ENCODE assay signal across 8 cellular contexts in genomic region chr15:31265090-31265870, GRCh38.
DNase-seq lines count a peak whose midpoint lies in the region; ATAC-seq and TF ChIP-seq lines count a peak whose summit lies in the region.

No MANE protein-coding gene starts in this region.

- intact Hi-C loops in CD14-positive monocyte (cut with micrococcal nuclease) = loop anchor here in 1 of 2 donors (5.0 kb wide), 1 partner anchor 177 kb away; no protein-coding TSS in a partner anchor

- no peak overlapping the region for H2AFZ ChIP-seq in mesenchymal stem cell (ENCODE audit: low read depth, low read length)

- no peak overlapping the region for H2BK15ac ChIP-seq in mesenchymal stem cell (ENCODE audit: low read depth, poor library complexity, severe bottlenecking)

- peaks cover 99% of the 10 kb centered on the region for H3K4me1 Mint-ChIP-seq in CD14-positive monocyte
- H3K4me1 Mint-ChIP-seq in activated CD8-positive, alpha-beta memory T cell treated with anti-CD3 and anti-CD28 coated beads, Interleukin-2, amount 10 ng/mL, durations not matched to agents 7 days and 5 days = peaks cover 67% of the 10 kb centered on the region

- no peak overlapping the region for H3K9ac ChIP-seq in mesenchymal stem cell (ENCODE audit: low read length)

- no peaks in the 10 kb centered on the region for H3K79me1 ChIP-seq in mesenchymal stem cell (replicated peaks; ENCODE audit: low read length, poor library complexity, severe bottlenecking)

- H3K9me3 ChIP-seq in mesenchymal stem cell (ENCODE audit: control insufficient read depth, low read length) = no peaks in the 10 kb centered on the region

- no peaks in the 10 kb centered on the region for H3K27me3 Mint-ChIP-seq in CD14-positive monocyte (ENCODE audit: low read depth in 3 of 3)
- H3K27me3 Mint-ChIP-seq in activated CD8-positive, alpha-beta memory T cell treated with anti-CD3 and anti-CD28 coated beads, Interleukin-2, amount 10 ng/mL, durations not matched to agents 7 days and 5 days = no peaks in the 10 kb centered on the region

- H4K8ac ChIP-seq in mesenchymal stem cell (ENCODE audit: low read length) = no peak overlapping the region

- H3K4me3 Mint-ChIP-seq in CD14-positive monocyte = peak overlapping the region; percentile 37 to 64
- no peak overlapping the region for H3K4me3 Mint-ChIP-seq in activated CD8-positive, alpha-beta memory T cell treated with anti-CD3 and anti-CD28 coated beads, Interleukin-2, amount 10 ng/mL, durations not matched to agents 7 days and 5 days

- H3K27ac ChIP-seq in mesenchymal stem cell (ENCODE audit: low read length, poor library complexity, severe bottlenecking) (no peak overlapping the region), foreskin keratinocyte (no peak overlapping the region)

- H3K4me1 ChIP-seq in mesenchymal stem cell (ENCODE audit: control insufficient read depth, insufficient read depth, low read depth, low read length) = peaks cover 50% of the 10 kb centered on the region
- H3K4me1 ChIP-seq in foreskin keratinocyte = no peaks in the 10 kb centered on the region

- no peaks in the 10 kb centered on the region for H3K36me3 ChIP-seq in mesenchymal stem cell (ENCODE audit: control insufficient read depth in 1 of 2, insufficient read depth in 2 of 2, low read depth in 1 of 2, low read length in 2 of 2)

- H3K27ac Mint-ChIP-seq in CD14-positive monocyte = peak overlapping the region; percentile 99 to 100 (median 100)
- H3K27ac Mint-ChIP-seq in activated CD8-positive, alpha-beta memory T cell treated with anti-CD3 and anti-CD28 coated beads, Interleukin-2, amount 10 ng/mL, durations not matched to agents 7 days and 5 days = peak overlapping the region; percentile 94

- ATAC-seq in GM21528 (IDR thresholded peaks at IDR 0.05; ENCODE audit: low FRiP score, unreplicated experiment) (peak; percentile 0), HG03175 (IDR thresholded peaks at IDR 0.05; ENCODE audit: unreplicated experiment) (no peak), foreskin keratinocyte (no peak)
- peak; percentile 1 for ATAC-seq in activated CD8-positive, alpha-beta memory T cell treated with anti-CD3 and anti-CD28 coated beads, Interleukin-2, amount 10 ng/mL, durations not matched to agents 7 days and 5 days

- H3K14ac ChIP-seq in mesenchymal stem cell (ENCODE audit: low read length in 2 of 2) = no peak overlapping the region

- H4K91ac ChIP-seq in mesenchymal stem cell (ENCODE audit: low read length) = no peak overlapping the region

- no peak overlapping the region for H3K4ac ChIP-seq in mesenchymal stem cell (ENCODE audit: low read depth in 1 of 2, low read length in 2 of 2)

- CTCF ChIA-PET in activated CD8-positive, alpha-beta memory T cell treated with anti-CD3 and anti-CD28 coated beads, Interleukin-2, amount 10 ng/mL, durations not matched to agents 7 days and 5 days (lab: Charles Lee) = interaction anchor here (0.7 to 3.8 kb wide), 8 partner anchors 12 to 223 kb away, joined by 3 to 15 read pairs (median 4); no protein-coding TSS in a partner anchor

- DNase-seq in CD14-positive monocyte (ENCODE audit: low spot score) (peak; percentile 44), mesenchymal stem cell (no peak), putamen (ENCODE audit: low spot score) (no peak), H4 (ENCODE audit: low spot score) (no peak), foreskin keratinocyte (no peak)
- DNase-seq in activated CD8-positive, alpha-beta memory T cell treated with anti-CD3 and anti-CD28 coated beads, Interleukin-2, amount 10 ng/mL, durations not matched to agents 7 days and 5 days = peak; percentile 38

- WGBS in mesenchymal stem cell = 83% methylated on average over 21 of the region's 21 CpGs

- H3K23ac ChIP-seq in mesenchymal stem cell (ENCODE audit: low read length in 2 of 2) = no peak overlapping the region

- H2BK12ac ChIP-seq in mesenchymal stem cell (ENCODE audit: low read length in 2 of 2) = no peak overlapping the region

- no peak overlapping the region for H3K18ac ChIP-seq in mesenchymal stem cell (ENCODE audit: low read depth in 1 of 2, low read length in 2 of 2)

- TF ChIP-seq CTCF in CD14-positive monocyte (IDR thresholded peaks at IDR 0.05) = no peak
- no peak for TF ChIP-seq CTCF in foreskin keratinocyte (conservative IDR thresholded peaks at IDR 0.05)

- no peaks in the 10 kb centered on the region for H3K27me3 ChIP-seq in mesenchymal stem cell (ENCODE audit: control insufficient read depth in 1 of 2, insufficient read depth in 1 of 2, low read length in 2 of 2)
- H3K27me3 ChIP-seq in foreskin keratinocyte = no peaks in the 10 kb centered on the region

- H3K4me2 ChIP-seq in mesenchymal stem cell (ENCODE audit: low read length, poor library complexity, severe bottlenecking) = no peak overlapping the region

- H3K9me3 Mint-ChIP-seq in CD14-positive monocyte = peaks cover 0 to 6% (median 1%) of the 10 kb centered on the region in 7 donors
- H3K9me3 Mint-ChIP-seq in activated CD8-positive, alpha-beta memory T cell treated with anti-CD3 and anti-CD28 coated beads, Interleukin-2, amount 10 ng/mL, durations not matched to agents 7 days and 5 days (ENCODE audit: low read depth) = no peaks in the 10 kb centered on the region

- no peak overlapping the region for H2BK120ac ChIP-seq in mesenchymal stem cell (ENCODE audit: low read depth, low read length)

- no peak overlapping the region for H3K4me3 ChIP-seq in mesenchymal stem cell (ENCODE audit: insufficient read depth in 1 of 2, low read depth in 1 of 2, low read length in 2 of 2)

- peak overlapping the region; percentile 7 for H2AK5ac ChIP-seq in mesenchymal stem cell (ENCODE audit: low read length, severe bottlenecking)

- no peak overlapping the region for H2BK5ac ChIP-seq in mesenchymal stem cell (ENCODE audit: low read depth, low read length, poor library complexity, severe bottlenecking)

- peaks cover 0 to 2% of the 10 kb centered on the region in 2 donors for H3K36me3 Mint-ChIP-seq in CD14-positive monocyte
- no peaks in the 10 kb centered on the region for H3K36me3 Mint-ChIP-seq in activated CD8-positive, alpha-beta memory T cell treated with anti-CD3 and anti-CD28 coated beads, Interleukin-2, amount 10 ng/mL, durations not matched to agents 7 days and 5 days

Comparison
In these comparisons a context has a peak if more than half of its experiments do, and no peak if none do; other contexts are left out.
1. DNase-seq: peak in CD14-positive monocyte (single experiment) and activated CD8-positive, alpha-beta memory T cell treated with anti-CD3 and anti-CD28 coated beads, Interleukin-2, amount 10 ng/mL, durations not matched to agents 7 days and 5 days (single experiment); none in mesenchymal stem cell (single experiment), putamen (single experiment), H4 (single experiment) and foreskin keratinocyte (0 of 2).
2. ATAC-seq: peak in GM21528 (single experiment) and activated CD8-positive, alpha-beta memory T cell treated with anti-CD3 and anti-CD28 coated beads, Interleukin-2, amount 10 ng/mL, durations not matched to agents 7 days and 5 days (single experiment); none in HG03175 (single experiment) and foreskin keratinocyte (single experiment).